Comparison of ENCODE assay signal across 1 cellular context in genomic region chr5:67010684-67011409, GRCh38.
TF ChIP-seq lines count a peak whose summit lies in the region.

No MANE protein-coding gene starts in this region.

TF ChIP-seq in liver, 16 proteins besides CTCF, POLR2A, EP300 and RAD21 (continued from another document):
- no peak for TF ChIP-seq SP1 (IDR thresholded peaks at IDR 0.05)
